In the genomic region with DNA sequence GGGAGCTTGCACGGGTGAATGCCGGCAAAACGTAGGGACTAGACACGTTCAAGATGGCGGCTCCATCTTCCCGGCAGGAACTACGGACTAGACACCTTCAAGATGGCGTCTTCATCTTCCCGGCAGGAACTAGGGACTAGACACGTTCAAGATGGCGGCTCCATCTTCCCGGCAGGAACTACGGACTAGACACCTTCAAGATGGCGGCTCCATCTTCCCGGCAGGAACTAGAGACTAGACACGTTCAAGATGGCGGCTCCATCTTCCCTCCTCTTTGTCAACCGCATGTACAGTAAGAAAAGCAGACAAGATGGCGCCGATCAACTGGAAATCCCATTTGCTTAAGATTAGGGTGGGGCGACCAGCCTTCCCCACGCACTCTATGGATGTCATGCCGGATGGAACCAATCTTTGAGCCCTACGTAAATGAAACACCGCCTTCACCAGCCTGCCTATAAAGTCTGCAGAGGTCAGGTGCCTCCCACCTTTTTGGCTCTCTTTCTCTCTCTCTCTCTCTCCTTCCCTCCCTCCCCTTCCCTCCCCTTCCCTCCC, we compare ENCODE assay signal across 1 cellular context.
TF ChIP-seq lines count a peak whose summit lies in the region.

No MANE protein-coding gene starts in this region.

TF ChIP-seq in K562, 482 proteins besides CTCF, POLR2A, EP300 and RAD21 (continued from another document and continues in another):
- TF ChIP-seq, protein P1, sequence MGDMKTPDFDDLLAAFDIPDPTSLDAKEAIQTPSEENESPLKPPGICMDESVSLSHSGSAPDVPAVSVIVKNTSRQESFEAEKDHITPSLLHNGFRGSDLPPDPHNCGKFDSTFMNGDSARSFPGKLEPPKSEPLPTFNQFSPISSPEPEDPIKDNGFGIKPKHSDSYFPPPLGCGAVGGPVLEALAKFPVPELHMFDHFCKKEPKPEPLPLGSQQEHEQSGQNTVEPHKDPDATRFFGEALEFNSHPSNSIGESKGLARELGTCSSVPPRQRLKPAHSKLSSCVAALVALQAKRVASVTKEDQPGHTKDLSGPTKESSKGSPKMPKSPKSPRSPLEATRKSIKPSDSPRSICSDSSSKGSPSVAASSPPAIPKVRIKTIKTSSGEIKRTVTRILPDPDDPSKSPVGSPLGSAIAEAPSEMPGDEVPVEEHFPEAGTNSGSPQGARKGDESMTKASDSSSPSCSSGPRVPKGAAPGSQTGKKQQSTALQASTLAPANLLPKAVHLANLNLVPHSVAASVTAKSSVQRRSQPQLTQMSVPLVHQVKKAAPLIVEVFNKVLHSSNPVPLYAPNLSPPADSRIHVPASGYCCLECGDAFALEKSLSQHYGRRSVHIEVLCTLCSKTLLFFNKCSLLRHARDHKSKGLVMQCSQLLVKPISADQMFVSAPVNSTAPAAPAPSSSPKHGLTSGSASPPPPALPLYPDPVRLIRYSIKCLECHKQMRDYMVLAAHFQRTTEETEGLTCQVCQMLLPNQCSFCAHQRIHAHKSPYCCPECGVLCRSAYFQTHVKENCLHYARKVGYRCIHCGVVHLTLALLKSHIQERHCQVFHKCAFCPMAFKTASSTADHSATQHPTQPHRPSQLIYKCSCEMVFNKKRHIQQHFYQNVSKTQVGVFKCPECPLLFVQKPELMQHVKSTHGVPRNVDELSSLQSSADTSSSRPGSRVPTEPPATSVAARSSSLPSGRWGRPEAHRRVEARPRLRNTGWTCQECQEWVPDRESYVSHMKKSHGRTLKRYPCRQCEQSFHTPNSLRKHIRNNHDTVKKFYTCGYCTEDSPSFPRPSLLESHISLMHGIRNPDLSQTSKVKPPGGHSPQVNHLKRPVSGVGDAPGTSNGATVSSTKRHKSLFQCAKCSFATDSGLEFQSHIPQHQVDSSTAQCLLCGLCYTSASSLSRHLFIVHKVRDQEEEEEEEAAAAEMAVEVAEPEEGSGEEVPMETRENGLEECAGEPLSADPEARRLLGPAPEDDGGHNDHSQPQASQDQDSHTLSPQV (IDR thresholded peaks at IDR 0.05) = no peak
- TF ChIP-seq ZSCAN32 (CRISPR knock-in tag; IDR thresholded peaks at IDR 0.05) = no peak
- no peak for TF ChIP-seq KLF6 (CRISPR knock-in tag; IDR thresholded peaks at IDR 0.05; ENCODE audit: borderline replicate concordance)
- TF ChIP-seq, protein P2, sequence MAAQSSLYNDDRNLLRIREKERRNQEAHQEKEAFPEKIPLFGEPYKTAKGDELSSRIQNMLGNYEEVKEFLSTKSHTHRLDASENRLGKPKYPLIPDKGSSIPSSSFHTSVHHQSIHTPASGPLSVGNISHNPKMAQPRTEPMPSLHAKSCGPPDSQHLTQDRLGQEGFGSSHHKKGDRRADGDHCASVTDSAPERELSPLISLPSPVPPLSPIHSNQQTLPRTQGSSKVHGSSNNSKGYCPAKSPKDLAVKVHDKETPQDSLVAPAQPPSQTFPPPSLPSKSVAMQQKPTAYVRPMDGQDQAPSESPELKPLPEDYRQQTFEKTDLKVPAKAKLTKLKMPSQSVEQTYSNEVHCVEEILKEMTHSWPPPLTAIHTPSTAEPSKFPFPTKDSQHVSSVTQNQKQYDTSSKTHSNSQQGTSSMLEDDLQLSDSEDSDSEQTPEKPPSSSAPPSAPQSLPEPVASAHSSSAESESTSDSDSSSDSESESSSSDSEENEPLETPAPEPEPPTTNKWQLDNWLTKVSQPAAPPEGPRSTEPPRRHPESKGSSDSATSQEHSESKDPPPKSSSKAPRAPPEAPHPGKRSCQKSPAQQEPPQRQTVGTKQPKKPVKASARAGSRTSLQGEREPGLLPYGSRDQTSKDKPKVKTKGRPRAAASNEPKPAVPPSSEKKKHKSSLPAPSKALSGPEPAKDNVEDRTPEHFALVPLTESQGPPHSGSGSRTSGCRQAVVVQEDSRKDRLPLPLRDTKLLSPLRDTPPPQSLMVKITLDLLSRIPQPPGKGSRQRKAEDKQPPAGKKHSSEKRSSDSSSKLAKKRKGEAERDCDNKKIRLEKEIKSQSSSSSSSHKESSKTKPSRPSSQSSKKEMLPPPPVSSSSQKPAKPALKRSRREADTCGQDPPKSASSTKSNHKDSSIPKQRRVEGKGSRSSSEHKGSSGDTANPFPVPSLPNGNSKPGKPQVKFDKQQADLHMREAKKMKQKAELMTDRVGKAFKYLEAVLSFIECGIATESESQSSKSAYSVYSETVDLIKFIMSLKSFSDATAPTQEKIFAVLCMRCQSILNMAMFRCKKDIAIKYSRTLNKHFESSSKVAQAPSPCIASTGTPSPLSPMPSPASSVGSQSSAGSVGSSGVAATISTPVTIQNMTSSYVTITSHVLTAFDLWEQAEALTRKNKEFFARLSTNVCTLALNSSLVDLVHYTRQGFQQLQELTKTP (IDR thresholded peaks at IDR 0.05; ENCODE audit: low read depth in 1 of 2, partially characterized antibody in 2 of 2) = peak in 1 of 2 experiments; percentile 94
- TF ChIP-seq, protein P3, sequence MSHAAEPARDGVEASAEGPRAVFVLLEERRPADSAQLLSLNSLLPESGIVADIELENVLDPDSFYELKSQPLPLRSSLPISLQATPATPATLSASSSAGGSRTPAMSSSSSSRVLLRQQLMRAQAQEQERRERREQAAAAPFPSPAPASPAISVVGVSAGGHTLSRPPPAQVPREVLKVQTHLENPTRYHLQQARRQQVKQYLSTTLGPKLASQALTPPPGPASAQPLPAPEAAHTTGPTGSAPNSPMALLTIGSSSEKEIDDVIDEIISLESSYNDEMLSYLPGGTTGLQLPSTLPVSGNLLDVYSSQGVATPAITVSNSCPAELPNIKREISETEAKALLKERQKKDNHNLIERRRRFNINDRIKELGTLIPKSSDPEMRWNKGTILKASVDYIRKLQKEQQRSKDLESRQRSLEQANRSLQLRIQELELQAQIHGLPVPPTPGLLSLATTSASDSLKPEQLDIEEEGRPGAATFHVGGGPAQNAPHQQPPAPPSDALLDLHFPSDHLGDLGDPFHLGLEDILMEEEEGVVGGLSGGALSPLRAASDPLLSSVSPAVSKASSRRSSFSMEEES (CRISPR knock-in tag; IDR thresholded peaks at IDR 0.05) = no peak
- TF ChIP-seq, protein P4, sequence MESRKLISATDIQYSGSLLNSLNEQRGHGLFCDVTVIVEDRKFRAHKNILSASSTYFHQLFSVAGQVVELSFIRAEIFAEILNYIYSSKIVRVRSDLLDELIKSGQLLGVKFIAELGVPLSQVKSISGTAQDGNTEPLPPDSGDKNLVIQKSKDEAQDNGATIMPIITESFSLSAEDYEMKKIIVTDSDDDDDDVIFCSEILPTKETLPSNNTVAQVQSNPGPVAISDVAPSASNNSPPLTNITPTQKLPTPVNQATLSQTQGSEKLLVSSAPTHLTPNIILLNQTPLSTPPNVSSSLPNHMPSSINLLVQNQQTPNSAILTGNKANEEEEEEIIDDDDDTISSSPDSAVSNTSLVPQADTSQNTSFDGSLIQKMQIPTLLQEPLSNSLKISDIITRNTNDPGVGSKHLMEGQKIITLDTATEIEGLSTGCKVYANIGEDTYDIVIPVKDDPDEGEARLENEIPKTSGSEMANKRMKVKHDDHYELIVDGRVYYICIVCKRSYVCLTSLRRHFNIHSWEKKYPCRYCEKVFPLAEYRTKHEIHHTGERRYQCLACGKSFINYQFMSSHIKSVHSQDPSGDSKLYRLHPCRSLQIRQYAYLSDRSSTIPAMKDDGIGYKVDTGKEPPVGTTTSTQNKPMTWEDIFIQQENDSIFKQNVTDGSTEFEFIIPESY (CRISPR knock-in tag; IDR thresholded peaks at IDR 0.05) = no peak
- no peak for TF ChIP-seq ZZZ3 (IDR thresholded peaks at IDR 0.05)
- TF ChIP-seq ZNF174 (CRISPR knock-in tag; IDR thresholded peaks at IDR 0.05) = no peak
- TF ChIP-seq, protein P5, sequence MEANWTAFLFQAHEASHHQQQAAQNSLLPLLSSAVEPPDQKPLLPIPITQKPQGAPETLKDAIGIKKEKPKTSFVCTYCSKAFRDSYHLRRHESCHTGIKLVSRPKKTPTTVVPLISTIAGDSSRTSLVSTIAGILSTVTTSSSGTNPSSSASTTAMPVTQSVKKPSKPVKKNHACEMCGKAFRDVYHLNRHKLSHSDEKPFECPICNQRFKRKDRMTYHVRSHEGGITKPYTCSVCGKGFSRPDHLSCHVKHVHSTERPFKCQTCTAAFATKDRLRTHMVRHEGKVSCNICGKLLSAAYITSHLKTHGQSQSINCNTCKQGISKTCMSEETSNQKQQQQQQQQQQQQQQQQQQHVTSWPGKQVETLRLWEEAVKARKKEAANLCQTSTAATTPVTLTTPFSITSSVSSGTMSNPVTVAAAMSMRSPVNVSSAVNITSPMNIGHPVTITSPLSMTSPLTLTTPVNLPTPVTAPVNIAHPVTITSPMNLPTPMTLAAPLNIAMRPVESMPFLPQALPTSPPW (CRISPR knock-in tag; IDR thresholded peaks at IDR 0.05) = peak; percentile 81
- TF ChIP-seq FOXA1 (IDR thresholded peaks at IDR 0.05; ENCODE audit: borderline replicate concordance) = no peak
- TF ChIP-seq CBX8 (IDR thresholded peaks at IDR 0.05; ENCODE audit: borderline replicate concordance, extremely low read depth, low read depth, low read length, poor library complexity, severe bottlenecking) = no peak
- TF ChIP-seq ZNF830 (CRISPR knock-in tag; IDR thresholded peaks at IDR 0.05) = no peak
- TF ChIP-seq, protein P6, sequence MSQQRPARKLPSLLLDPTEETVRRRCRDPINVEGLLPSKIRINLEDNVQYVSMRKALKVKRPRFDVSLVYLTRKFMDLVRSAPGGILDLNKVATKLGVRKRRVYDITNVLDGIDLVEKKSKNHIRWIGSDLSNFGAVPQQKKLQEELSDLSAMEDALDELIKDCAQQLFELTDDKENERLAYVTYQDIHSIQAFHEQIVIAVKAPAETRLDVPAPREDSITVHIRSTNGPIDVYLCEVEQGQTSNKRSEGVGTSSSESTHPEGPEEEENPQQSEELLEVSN (IDR thresholded peaks at IDR 0.05; ENCODE audit: borderline replicate concordance in 1 of 2, extremely low read depth in 1 of 2, insufficient read depth in 1 of 2, insufficient read length in 1 of 2, low read depth in 1 of 2, low read length in 1 of 2, poor library complexity in 1 of 2, severe bottlenecking in 1 of 2) = peak; percentile 20 to 72
- TF ChIP-seq GATA2 (CRISPR knock-in tag; IDR thresholded peaks at IDR 0.05) = no peak
- peak in 1 of 2 experiments; percentile 79; a peak in 2 of 4 replicates for TF ChIP-seq KDM1A (IDR thresholded peaks at IDR 0.05)
- TF ChIP-seq PRMT5 (CRISPR knock-in tag; IDR thresholded peaks at IDR 0.05) = no peak
- no peak for TF ChIP-seq ATF1 (CRISPR knock-in tag; IDR thresholded peaks at IDR 0.05)
- peak; percentile 86 for TF ChIP-seq ATF1 (tag; IDR thresholded peaks at IDR 0.05)
- TF ChIP-seq YBX1 (IDR thresholded peaks at IDR 0.05) = no peak
- no peak for TF ChIP-seq NR2C2 (CRISPR knock-in tag; IDR thresholded peaks at IDR 0.05)
- TF ChIP-seq NR2C2 (tag; IDR thresholded peaks at IDR 0.05) = peak; percentile 89
- TF ChIP-seq, protein P7, sequence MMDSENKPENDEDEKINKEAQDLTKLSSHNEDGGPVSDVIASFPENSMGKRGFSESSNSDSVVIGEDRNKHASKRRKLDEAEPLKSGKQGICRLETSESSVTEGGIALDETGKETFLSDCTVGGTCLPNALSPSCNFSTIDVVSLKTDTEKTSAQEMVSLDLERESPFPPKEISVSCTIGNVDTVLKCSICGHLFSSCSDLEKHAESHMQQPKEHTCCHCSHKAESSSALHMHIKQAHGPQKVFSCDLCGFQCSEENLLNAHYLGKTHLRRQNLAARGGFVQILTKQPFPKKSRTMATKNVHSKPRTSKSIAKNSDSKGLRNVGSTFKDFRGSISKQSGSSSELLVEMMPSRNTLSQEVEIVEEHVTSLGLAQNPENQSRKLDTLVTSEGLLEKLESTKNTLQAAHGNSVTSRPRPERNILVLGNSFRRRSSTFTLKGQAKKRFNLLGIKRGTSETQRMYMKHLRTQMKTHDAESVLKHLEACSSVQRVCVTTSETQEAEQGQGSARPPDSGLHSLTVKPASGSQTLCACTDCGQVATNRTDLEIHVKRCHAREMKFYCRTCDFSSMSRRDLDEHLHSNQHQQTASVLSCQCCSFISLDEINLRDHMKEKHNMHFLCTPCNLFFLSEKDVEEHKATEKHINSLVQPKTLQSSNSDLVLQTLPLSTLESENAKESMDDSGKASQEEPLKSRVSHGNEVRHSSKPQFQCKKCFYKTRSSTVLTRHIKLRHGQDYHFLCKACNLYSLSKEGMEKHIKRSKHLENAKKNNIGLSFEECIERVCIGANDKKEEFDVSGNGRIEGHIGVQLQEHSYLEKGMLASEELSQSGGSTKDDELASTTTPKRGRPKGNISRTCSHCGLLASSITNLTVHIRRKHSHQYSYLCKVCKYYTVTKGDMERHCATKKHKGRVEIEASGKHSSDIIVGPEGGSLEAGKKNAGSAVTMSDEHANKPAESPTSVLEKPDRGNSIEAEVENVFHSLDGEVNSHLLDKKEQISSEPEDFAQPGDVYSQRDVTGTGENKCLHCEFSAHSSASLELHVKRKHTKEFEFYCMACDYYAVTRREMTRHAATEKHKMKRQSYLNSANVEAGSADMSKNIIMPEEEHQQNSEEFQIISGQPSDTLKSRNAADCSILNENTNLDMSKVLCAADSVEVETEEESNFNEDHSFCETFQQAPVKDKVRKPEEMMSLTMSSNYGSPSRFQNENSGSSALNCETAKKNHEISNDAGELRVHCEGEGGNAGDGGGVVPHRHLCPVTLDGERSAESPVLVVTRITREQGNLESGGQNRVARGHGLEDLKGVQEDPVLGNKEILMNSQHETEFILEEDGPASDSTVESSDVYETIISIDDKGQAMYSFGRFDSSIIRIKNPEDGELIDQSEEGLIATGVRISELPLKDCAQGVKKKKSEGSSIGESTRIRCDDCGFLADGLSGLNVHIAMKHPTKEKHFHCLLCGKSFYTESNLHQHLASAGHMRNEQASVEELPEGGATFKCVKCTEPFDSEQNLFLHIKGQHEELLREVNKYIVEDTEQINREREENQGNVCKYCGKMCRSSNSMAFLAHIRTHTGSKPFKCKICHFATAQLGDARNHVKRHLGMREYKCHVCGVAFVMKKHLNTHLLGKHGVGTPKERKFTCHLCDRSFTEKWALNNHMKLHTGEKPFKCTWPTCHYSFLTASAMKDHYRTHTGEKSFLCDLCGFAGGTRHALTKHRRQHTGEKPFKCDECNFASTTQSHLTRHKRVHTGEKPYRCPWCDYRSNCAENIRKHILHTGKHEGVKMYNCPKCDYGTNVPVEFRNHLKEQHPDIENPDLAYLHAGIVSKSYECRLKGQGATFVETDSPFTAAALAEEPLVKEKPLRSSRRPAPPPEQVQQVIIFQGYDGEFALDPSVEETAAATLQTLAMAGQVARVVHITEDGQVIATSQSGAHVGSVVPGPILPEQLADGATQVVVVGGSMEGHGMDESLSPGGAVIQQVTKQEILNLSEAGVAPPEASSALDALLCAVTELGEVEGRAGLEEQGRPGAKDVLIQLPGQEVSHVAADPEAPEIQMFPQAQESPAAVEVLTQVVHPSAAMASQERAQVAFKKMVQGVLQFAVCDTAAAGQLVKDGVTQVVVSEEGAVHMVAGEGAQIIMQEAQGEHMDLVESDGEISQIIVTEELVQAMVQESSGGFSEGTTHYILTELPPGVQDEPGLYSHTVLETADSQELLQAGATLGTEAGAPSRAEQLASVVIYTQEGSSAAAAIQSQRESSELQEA (IDR thresholded peaks at IDR 0.05; ENCODE audit: low read depth) = no peak
- peak; percentile 84 for TF ChIP-seq CREM (IDR thresholded peaks at IDR 0.05; ENCODE audit: low read depth)
- no peak for TF ChIP-seq FOXJ3 (CRISPR knock-in tag; IDR thresholded peaks at IDR 0.05)
- no peak for TF ChIP-seq TEAD1 (CRISPR knock-in tag; IDR thresholded peaks at IDR 0.05)
- peak; percentile 58 for TF ChIP-seq MBD2 (IDR thresholded peaks at IDR 0.05; ENCODE audit: borderline replicate concordance, low read depth)
- TF ChIP-seq NFIC (IDR thresholded peaks at IDR 0.05) = no peak
- TF ChIP-seq SNIP1 (IDR thresholded peaks at IDR 0.05; ENCODE audit: low read depth) = no peak
- peak; percentile 80 for TF ChIP-seq ZNF444 (CRISPR knock-in tag; IDR thresholded peaks at IDR 0.05)
- TF ChIP-seq KLF1 (tag; IDR thresholded peaks at IDR 0.05) = no peak
- TF ChIP-seq SRF (CRISPR knock-in tag; IDR thresholded peaks at IDR 0.05) = no peak
- TF ChIP-seq, protein P8, sequence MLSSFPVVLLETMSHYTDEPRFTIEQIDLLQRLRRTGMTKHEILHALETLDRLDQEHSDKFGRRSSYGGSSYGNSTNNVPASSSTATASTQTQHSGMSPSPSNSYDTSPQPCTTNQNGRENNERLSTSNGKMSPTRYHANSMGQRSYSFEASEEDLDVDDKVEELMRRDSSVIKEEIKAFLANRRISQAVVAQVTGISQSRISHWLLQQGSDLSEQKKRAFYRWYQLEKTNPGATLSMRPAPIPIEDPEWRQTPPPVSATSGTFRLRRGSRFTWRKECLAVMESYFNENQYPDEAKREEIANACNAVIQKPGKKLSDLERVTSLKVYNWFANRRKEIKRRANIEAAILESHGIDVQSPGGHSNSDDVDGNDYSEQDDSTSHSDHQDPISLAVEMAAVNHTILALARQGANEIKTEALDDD (IDR thresholded peaks at IDR 0.05) = no peak
